ENCODE assay signal across 8 cellular contexts in the genomic region with DNA sequence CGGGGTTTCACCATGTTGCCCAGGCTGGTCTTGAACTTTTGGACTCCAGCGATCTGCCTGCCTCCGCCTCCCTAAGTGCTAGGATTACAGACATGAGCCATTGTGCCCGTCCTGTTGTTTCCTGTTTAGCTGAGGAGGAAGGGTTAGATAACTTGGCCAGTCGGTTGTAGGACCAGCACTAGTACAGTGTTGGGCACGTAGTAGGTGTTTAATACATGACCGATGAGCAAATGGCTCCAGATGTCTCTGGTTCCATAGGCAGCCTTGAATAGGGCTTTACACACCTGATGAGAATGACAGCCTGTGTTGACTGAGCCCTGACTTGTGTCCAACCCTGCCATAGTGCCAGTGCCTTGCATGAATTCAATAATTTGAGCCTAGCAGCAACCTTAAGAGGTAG. TPM values are rescaled to one million over a fixed set of nuclear protein-coding genes. Genes with fewer than 3 reads are reported as not detected.
DNase-seq lines count a peak whose midpoint lies in the region; ATAC-seq and TF ChIP-seq lines count a peak whose summit lies in the region.
"Had no signal": no experiment of that assay in that cellular context is flagged by ENCODE, and none has a peak within 500 bp of the region (broad histone marks: within the 10 kb centered on the region; RNA-seq: fewer than 3 reads in every experiment).

No MANE protein-coding gene starts in this region.

- H3K79me2 ChIP-seq in OCI-LY1 (ENCODE audit: insufficient read depth, low read length), result peaks cover 71% of the 10 kb centered on the region

- no peaks in the 10 kb centered on the region for H3F3A ChIP-seq in OCI-LY1 (ENCODE audit: insufficient read depth, low read length)

- no peak for DNase-seq in effector memory CD8-positive, alpha-beta T cell
- DNase-seq in psoas muscle, result no peak
- no peak for DNase-seq in activated gamma-delta T cell (lab: John Stamatoyannopoulos, UW)
- no peak for DNase-seq in NCI-H69 (lab: John Stamatoyannopoulos, UW)
- no peak for DNase-seq in activated effector memory CD4-positive, alpha-beta T cell treated with Interleukin-2 at 50 U/mL for 16 hours
- DNase-seq: stomach had no signal

- peak overlapping the region in 1 of 2 donors; percentile 23 for H3K27ac Mint-ChIP-seq in effector memory CD8-positive, alpha-beta T cell

- H3K9me2 ChIP-seq in OCI-LY1 (ENCODE audit: low read depth, low read length), result no peaks in the 10 kb centered on the region

- H2AFZ ChIP-seq in OCI-LY1 (ENCODE audit: low read length), result no peak overlapping the region

- H3K4me2 ChIP-seq in OCI-LY1 (ENCODE audit: low read length), result peak overlapping the region; percentile 97

- intact Hi-C loops in psoas muscle (cut with DNase I), result no loop called here

- peaks cover 38 to 39% of the 10 kb centered on the region in 2 donors for H3K4me1 Mint-ChIP-seq in effector memory CD8-positive, alpha-beta T cell (ENCODE audit: low read depth in 2 of 2)

- H3K36me3 ChIP-seq in OCI-LY1 (ENCODE audit: insufficient read depth, low read length) (peaks cover 45% of the 10 kb centered on the region), psoas muscle (ENCODE audit: insufficient read depth in 1 of 2, low read depth in 1 of 2) (peaks cover 0 to 16% of the 10 kb centered on the region in 2 donors)

- 56 to 68% (median 62%) methylated on average over 7 of the region's 7 CpGs for WGBS in psoas muscle, 3 donors

- no peak for ATAC-seq in effector memory CD8-positive, alpha-beta T cell (replicated peaks)
- ATAC-seq in psoas muscle, result no peak

- H3K9me3 ChIP-seq in OCI-LY1 (ENCODE audit: low read length), result no peaks in the 10 kb centered on the region
- no peaks in the 10 kb centered on the region for H3K9me3 ChIP-seq in psoas muscle
- H3K9me3 ChIP-seq: stomach had no signal

- TF ChIP-seq CTCF in OCI-LY1 (IDR thresholded peaks at IDR 0.05; ENCODE audit: low read length) (no peak), psoas muscle (IDR thresholded peaks at IDR 0.05) (no peak)

- no peaks in the 10 kb centered on the region for H3K9me3 Mint-ChIP-seq in effector memory CD8-positive, alpha-beta T cell

- peak overlapping the region; percentile 27 to 89 for H3K4me3 Mint-ChIP-seq in effector memory CD8-positive, alpha-beta T cell

- H3K36me3 Mint-ChIP-seq in effector memory CD8-positive, alpha-beta T cell (ENCODE audit: insufficient read depth), result peaks cover 49% of the 10 kb centered on the region

- H3K27me3 Mint-ChIP-seq in effector memory CD8-positive, alpha-beta T cell, result no peaks in the 10 kb centered on the region

- H3K27me3 ChIP-seq in OCI-LY1 (ENCODE audit: insufficient read depth, low read length) (no peaks in the 10 kb centered on the region), psoas muscle (ENCODE audit: insufficient read depth in 3 of 3, low read length in 2 of 3) (no peaks in the 10 kb centered on the region)
- H3K27me3 ChIP-seq: stomach had no signal

- H3K4me3 ChIP-seq in GM08714 (ENCODE audit: low read length), result peak overlapping the region; percentile 90; the same call in 1 of the 2 replicates
- peak overlapping the region; percentile 82 for H3K4me3 ChIP-seq in OCI-LY1 (ENCODE audit: low read depth, low read length, poor library complexity, severe bottlenecking)
- peak overlapping the region; percentile 74 for H3K4me3 ChIP-seq in psoas muscle

- H3K9ac ChIP-seq in OCI-LY1 (ENCODE audit: low read length), result peak overlapping the region; percentile 95

- peak overlapping the region; percentile 60 for H3K27ac ChIP-seq in OCI-LY1 (ENCODE audit: low read depth, low read length, poor library complexity, severe bottlenecking)
- no peak overlapping the region for H3K27ac ChIP-seq in psoas muscle

- H4K20me1 ChIP-seq in OCI-LY1 (ENCODE audit: insufficient read depth, low read length), result no peaks in the 10 kb centered on the region

- H3K4me1 ChIP-seq in OCI-LY1 (ENCODE audit: insufficient read depth, low read length, severe bottlenecking) (peaks cover 54% of the 10 kb centered on the region), psoas muscle (peaks cover 35% of the 10 kb centered on the region)

RNA-seq across cellular contexts. Expression of gene EHMT1, which starts 1.8 kb away (rescaled TPM):
- 10 to 100 TPM; 29.2 to 49.6 (median 38.5) TPM for total RNA-seq in psoas muscle
- 10 to 100 TPM; 29.0 to 31.2 (median 29.6) TPM for polyA plus RNA-seq in psoas muscle

RNA-seq across cellular contexts. Expression of gene ARRDC1, which starts 15.1 kb away (rescaled TPM):
- 10 to 100 TPM in 3 of 4 donors, 1 to 10 TPM in 1; 6.9 to 17.6 (median 14.6) TPM for total RNA-seq in psoas muscle
- polyA plus RNA-seq in psoas muscle, result 10 to 100 TPM; 12.6 to 18.9 (median 14.2) TPM

RNA-seq across cellular contexts. Expression of gene ZMYND19, which starts 30.3 kb away (rescaled TPM):
- 10 to 100 TPM; 11.7 to 21.2 (median 13.3) TPM for total RNA-seq in psoas muscle
- polyA plus RNA-seq in psoas muscle, result 10 to 100 TPM; 15.2 to 27.2 (median 16.5) TPM

RNA-seq across cellular contexts. Expression of gene DPH7, which starts 41.9 kb away (rescaled TPM):
- 10 to 100 TPM in 3 of 4 donors, 1 to 10 TPM in 1; 9.1 to 17.8 (median 11.0) TPM for total RNA-seq in psoas muscle
- polyA plus RNA-seq in psoas muscle, result 10 to 100 TPM; 14.1 to 16.8 (median 15.3) TPM
